ENCODE assay signal across 35 cellular contexts in genomic region chrX:72738396-72738795, GRCh38. TPM values are rescaled to one million over a fixed set of nuclear protein-coding genes. Genes with fewer than 3 reads are reported as not detected.
"Had no signal": no experiment of that assay in that cellular context is flagged by ENCODE, and none has a peak within 500 bp of the region (broad histone marks: within the 10 kb centered on the region; RNA-seq: fewer than 3 reads in every experiment).

No MANE protein-coding gene starts in this region.

- DNase-seq: activated CD4-positive, alpha-beta memory T cell treated with anti-CD3 and anti-CD28 coated beads, Interleukin-2, amount 10 ng/mL, durations not matched to agents 7 days and 5 days; activated CD4-positive, alpha-beta T cell treated with anti-CD3 and anti-CD28 coated beads for 1 hour; activated CD4-positive, alpha-beta T cell treated with anti-CD3 and anti-CD28 coated beads for 48 hours; activated CD4-positive, CD25-positive, alpha-beta regulatory T cell; activated CD8-positive, alpha-beta memory T cell treated with anti-CD3 and anti-CD28 coated beads for 24 hours; activated CD8-positive, alpha-beta memory T cell treated with anti-CD3 and anti-CD28 coated beads, Interleukin-2, amount 10 ng/mL, durations not matched to agents 7 days and 5 days; activated CD8-positive, alpha-beta memory T cell treated with anti-CD3 and anti-CD28 coated beads, Interleukin-2, amount 50 U/mL, for 48 hours; activated effector memory CD4-positive, alpha-beta T cell treated with Interleukin-2 at 50 U/mL for 16 hours; activated naive CD4-positive, alpha-beta T cell treated with anti-CD3 and anti-CD28 coated beads, Interleukin-2, amount 10 ng/mL, durations not matched to agents 7 days and 5 days; activated naive CD8-positive, alpha-beta T cell treated with anti-CD3 and anti-CD28 coated beads, Interleukin-2, amount 10 ng/mL, durations not matched to agents 7 days and 5 days; activated T-cell treated with anti-CD3 and anti-CD28 coated beads, Interleukin-2, amount 50 U/mL, for 48 hours; body of pancreas; cerebellar nuclear complex; Karpas-422; KBM-7; MM.1S; NCI-H1092 treated with DMSO at 0.1 percent for 48 hours; NCI-H146; NCI-H187; NCI-H2029 treated with DMSO at 0.1 percent for 48 hours; NCI-H226; PC-9; T1000; WERI-Rb-1 had no signal

- H2AFZ ChIP-seq: PC-9 had no signal

- H3K27me3 ChIP-seq: body of pancreas had no signal

- H3K4me2 ChIP-seq: PC-9 had no signal

- H3K36me3 ChIP-seq: breast epithelium, WERI-Rb-1 had no signal

- H3K4me1 ChIP-seq: body of pancreas, breast epithelium had no signal

- H3K27ac ChIP-seq: body of pancreas, breast epithelium, PC-9, RWPE1, WERI-Rb-1 had no signal

- ATAC-seq: activated CD8-positive, alpha-beta memory T cell treated with anti-CD3 and anti-CD28 coated beads, Interleukin-2, amount 10 ng/mL, durations not matched to agents 7 days and 5 days; body of pancreas; Right ventricle myocardium inferior had no signal

- H3K9me3 ChIP-seq: body of pancreas, breast epithelium had no signal

- H3K4me3 ChIP-seq: body of pancreas, breast epithelium, PC-9 had no signal

RNA-seq across cellular contexts. Expression of gene PHKA1, which starts 24.3 kb away (rescaled TPM):
- polyA plus RNA-seq: IgD-negative memory B cell had no signal

RNA-seq across cellular contexts. Expression of gene DMRTC1B, which starts 38.3 kb away (rescaled TPM):
- total RNA-seq: activated CD4-positive, alpha-beta memory T cell treated with anti-CD3 and anti-CD28 coated beads, Interleukin-2, amount 10 ng/mL, durations not matched to agents 7 days and 5 days; activated CD8-positive, alpha-beta memory T cell treated with anti-CD3 and anti-CD28 coated beads, Interleukin-2, amount 10 ng/mL, durations not matched to agents 7 days and 5 days; astrocyte; cardiac septum; NCI-H460; OCI-LY7; PC-9; Right ventricle myocardium inferior; T-helper 1 cell treated with Interleukin-12 subunit alpha and Interleukin-12 subunit beta and Interleukin-4 antibody, amounts not matched to agents 30 ng/mL and 1 ng/mL, for 36 hours; T-helper 2 cell treated with Interferon-gamma antibody and Interleukin-4, amounts not matched to agents 100 ng/mL and 5 ng/mL, for 36 hours had no signal

RNA-seq across cellular contexts. Expression of gene FAM236B, which starts 44.1 kb away (rescaled TPM):
- total RNA-seq: activated CD4-positive, alpha-beta memory T cell treated with anti-CD3 and anti-CD28 coated beads, Interleukin-2, amount 10 ng/mL, durations not matched to agents 7 days and 5 days; activated CD8-positive, alpha-beta memory T cell treated with anti-CD3 and anti-CD28 coated beads, Interleukin-2, amount 10 ng/mL, durations not matched to agents 7 days and 5 days; activated naive CD8-positive, alpha-beta T cell treated with anti-CD3 and anti-CD28 coated beads, Interleukin-2, amount 10 ng/mL, durations not matched to agents 7 days and 5 days; astrocyte; body of pancreas; breast epithelium; cardiac septum; NCI-H460; OCI-LY7; PC-9; Right ventricle myocardium inferior; T-helper 1 cell treated with Interleukin-12 subunit alpha and Interleukin-12 subunit beta and Interleukin-4 antibody, amounts not matched to agents 30 ng/mL and 1 ng/mL, for 36 hours; T-helper 2 cell treated with Interferon-gamma antibody and Interleukin-4, amounts not matched to agents 100 ng/mL and 5 ng/mL, for 36 hours had no signal
- polyA plus RNA-seq: adipose tissue, IgD-negative memory B cell had no signal
